Comparison of ENCODE assay signal across 31 cellular contexts in genomic region chr3:60461199-60461598, GRCh38.
"Had no signal": no experiment of that assay in that cellular context is flagged by ENCODE, and none has a peak within 500 bp of the region (broad histone marks: within the 10 kb centered on the region; RNA-seq: fewer than 3 reads in every experiment).

No MANE protein-coding gene starts in this region.

- H3K36me3 ChIP-seq: cardiac muscle cell, ovary, right lobe of liver, upper lobe of left lung, vagina had no signal

- H3K27ac Mint-ChIP-seq: activated naive CD8-positive, alpha-beta T cell; activated T-cell treated with anti-CD3 and anti-CD28 coated beads, Interleukin-2, amount 50 U/mL, for 72 hours; effector memory CD8-positive, alpha-beta T cell; memory B cell; naive thymus-derived CD4-positive, alpha-beta T cell; progenitor cell of endocrine pancreas; stimulated activated memory B cell treated with anti-CD40 and anti-IgM and Interleukin-4, amounts not matched to agents 10 μg/mL and 1 μg/mL and 100 μg/mL, for 72 hours; stimulated activated naive CD8-positive, alpha-beta T cell treated with anti-CD3 and anti-CD28 coated beads, Interleukin-15, amount 100 ng/mL, for 72 hours; T-helper 1 cell treated with Interleukin-12 subunit alpha and Interleukin-12 subunit beta and Interleukin-4 antibody, amounts not matched to agents 30 μg/mL and 1 μg/mL, for 36 hours had no signal

- H3K36me3 Mint-ChIP-seq: activated naive CD8-positive, alpha-beta T cell; memory B cell; stimulated activated memory B cell treated with anti-CD40 and anti-IgM and Interleukin-4, amounts not matched to agents 10 μg/mL and 1 μg/mL and 100 μg/mL, for 72 hours had no signal

- H3K9me3 ChIP-seq: body of pancreas, ovary, right lobe of liver, upper lobe of left lung, vagina had no signal

- ATAC-seq: activated T-cell treated with anti-CD3 and anti-CD28 coated beads, Interleukin-2, amount 50 U/mL, for 72 hours; body of pancreas; effector memory CD8-positive, alpha-beta T cell; naive thymus-derived CD4-positive, alpha-beta T cell; right lobe of liver; stimulated activated memory B cell treated with anti-CD40 and anti-IgM and Interleukin-4, amounts not matched to agents 10 μg/mL and 1 μg/mL and 100 μg/mL, for 72 hours; stimulated activated naive CD8-positive, alpha-beta T cell treated with anti-CD3 and anti-CD28 coated beads, Interleukin-15, amount 100 ng/mL, for 72 hours had no signal

- H3K27ac ChIP-seq: body of pancreas, cardiac muscle cell, coronary artery, ovary, right lobe of liver, upper lobe of left lung, vagina, VCaP had no signal

- H3K4me3 Mint-ChIP-seq: activated naive CD8-positive, alpha-beta T cell; activated T-cell treated with anti-CD3 and anti-CD28 coated beads, Interleukin-2, amount 50 U/mL, for 72 hours; effector memory CD8-positive, alpha-beta T cell; memory B cell; naive thymus-derived CD4-positive, alpha-beta T cell; stimulated activated memory B cell treated with anti-CD40 and anti-IgM and Interleukin-4, amounts not matched to agents 10 μg/mL and 1 μg/mL and 100 μg/mL, for 72 hours; stimulated activated naive CD8-positive, alpha-beta T cell treated with anti-CD3 and anti-CD28 coated beads, Interleukin-15, amount 100 ng/mL, for 72 hours; T-helper 1 cell treated with Interleukin-12 subunit alpha and Interleukin-12 subunit beta and Interleukin-4 antibody, amounts not matched to agents 30 μg/mL and 1 μg/mL, for 36 hours had no signal

- H3K4me1 ChIP-seq: upper lobe of left lung had no signal

- H3K4me3 ChIP-seq: body of pancreas, cardiac muscle cell, coronary artery, ovary, right lobe of liver, upper lobe of left lung, vagina had no signal

- H3K4me1 Mint-ChIP-seq: memory B cell; stimulated activated memory B cell treated with anti-CD40 and anti-IgM and Interleukin-4, amounts not matched to agents 10 μg/mL and 1 μg/mL and 100 μg/mL, for 72 hours had no signal

- DNase-seq: activated CD4-positive, alpha-beta T cell treated with anti-CD3 and anti-CD28 coated beads for 4 hours; activated CD4-positive, alpha-beta T cell treated with anti-CD3 and anti-CD28 coated beads, Interleukin-2, amount 50 U/mL, for 4 hours; activated effector memory CD4-positive, alpha-beta T cell treated with Interleukin-2 at 50 U/mL for 16 hours; activated naive CD4-positive, alpha-beta T cell treated with Interleukin-2 at 50 U/mL for 16 hours; activated T-cell treated with anti-CD3 and anti-CD28 coated beads for 4 hours; activated T-cell treated with anti-CD3 and anti-CD28 coated beads, Interleukin-2, amount 50 U/mL, for 72 hours; body of pancreas; effector memory CD8-positive, alpha-beta T cell; erythroblast; islet precursor cell; midbrain; naive thymus-derived CD4-positive, alpha-beta T cell; ovary; right lobe of liver; small intestine; stimulated activated CD4-positive, alpha-beta T cell treated with anti-CD3 and anti-CD28 coated beads, Interleukin-1b, Interleukin-23, amount 100 ng/mL, for 48 hours; stimulated activated CD4-positive, alpha-beta T cell treated with anti-CD3 and anti-CD28 coated beads, Interleukin-4, amount 100 ng/mL, for 4 hours; stimulated activated CD8-positive, alpha-beta memory T cell treated with anti-CD3 and anti-CD28 coated beads, Interleukin-4, amount 100 ng/mL, for 48 hours; stimulated activated naive CD8-positive, alpha-beta T cell treated with anti-CD3 and anti-CD28 coated beads, Interleukin-15, amount 100 ng/mL, for 72 hours; substantia nigra; T-helper 9 cell; upper lobe of left lung had no signal

- H3K27me3 ChIP-seq: body of pancreas, cardiac muscle cell, ovary, right lobe of liver, upper lobe of left lung, vagina had no signal

- H3K27me3 Mint-ChIP-seq: activated naive CD8-positive, alpha-beta T cell; memory B cell; stimulated activated memory B cell treated with anti-CD40 and anti-IgM and Interleukin-4, amounts not matched to agents 10 μg/mL and 1 μg/mL and 100 μg/mL, for 72 hours; stimulated activated naive CD8-positive, alpha-beta T cell treated with anti-CD3 and anti-CD28 coated beads, Interleukin-15, amount 100 ng/mL, for 72 hours had no signal
